ENCODE assay signal across 29 cellular contexts in genomic region chr10:93796167-93796566, GRCh38. TPM values are rescaled to one million over a fixed set of nuclear protein-coding genes. Genes with fewer than 3 reads are reported as not detected.
"Had no signal": no experiment of that assay in that cellular context is flagged by ENCODE, and none has a peak within 500 bp of the region (broad histone marks: within the 10 kb centered on the region; RNA-seq: fewer than 3 reads in every experiment).

No MANE protein-coding gene starts in this region.

- H3K9me3 ChIP-seq: left ventricle myocardium inferior, mucosa of descending colon, ovary, right atrium auricular region, right lobe of liver, stomach, testis, thyroid gland, transverse colon, upper lobe of right lung had no signal

- H3K4me1 Mint-ChIP-seq: immature natural killer cell; naive thymus-derived CD4-positive, alpha-beta T cell had no signal

- H3K4me3 Mint-ChIP-seq: immature natural killer cell; naive thymus-derived CD4-positive, alpha-beta T cell; natural killer cell treated with Interleukin-12 subunit alpha and Interleukin-12 subunit beta and Interleukin-15 and Interleukin-18, amount 100 ng/mL, for 72 hours; stimulated activated naive B cell treated with anti-CD40 and anti-IgM and Interleukin-4, amounts not matched to agents 10 μg/mL and 1 μg/mL and 100 μg/mL, for 72 hours had no signal

- DNase-seq: hypothalamus; immature natural killer cell; left ventricle myocardium inferior; midbrain; mucosa of descending colon; naive thymus-derived CD4-positive, alpha-beta T cell; ovary; right lobe of liver; stimulated activated CD4-positive, alpha-beta T cell treated with anti-CD3 and anti-CD28 coated beads, Interleukin-1b, Interleukin-23, amount 100 ng/mL, for 48 hours; stimulated activated CD4-positive, alpha-beta T cell treated with anti-CD3 and anti-CD28 coated beads, Interleukin-2, amount 100 ng/mL, for 48 hours; stimulated activated naive B cell treated with anti-CD40 and anti-IgM and Interleukin-4, amounts not matched to agents 10 μg/mL and 1 μg/mL and 100 μg/mL, for 72 hours; stimulated activated naive CD8-positive, alpha-beta T cell treated with anti-CD3 and anti-CD28 coated beads, Interleukin-15, Interleukin-2, amounts not matched to agents 100 U/mL and 50 U/mL, for 24 hours; stomach; testis; thyroid gland; transverse colon; upper lobe of right lung had no signal

- FAIRE-seq: islet of Langerhans, urothelium cell line had no signal

- H3K36me3 ChIP-seq: left ventricle myocardium inferior, ovary, right atrium auricular region, right lobe of liver, stomach, thyroid gland, transverse colon, upper lobe of right lung had no signal

- H3K9me3 Mint-ChIP-seq: immature natural killer cell; natural killer cell treated with Interleukin-12 subunit alpha and Interleukin-12 subunit beta and Interleukin-15 and Interleukin-18, amount 100 ng/mL, for 72 hours; stimulated activated naive B cell treated with anti-CD40 and anti-IgM and Interleukin-4, amounts not matched to agents 10 μg/mL and 1 μg/mL and 100 μg/mL, for 72 hours had no signal

- H3K27ac Mint-ChIP-seq: immature natural killer cell; naive thymus-derived CD4-positive, alpha-beta T cell; natural killer cell treated with Interleukin-12 subunit alpha and Interleukin-12 subunit beta and Interleukin-15 and Interleukin-18, amount 100 ng/mL, for 72 hours; progenitor cell of endocrine pancreas; stimulated activated naive B cell treated with anti-CD40 and anti-IgM and Interleukin-4, amounts not matched to agents 10 μg/mL and 1 μg/mL and 100 μg/mL, for 72 hours had no signal

- ATAC-seq: mucosa of descending colon; naive thymus-derived CD4-positive, alpha-beta T cell; natural killer cell treated with Interleukin-12 subunit alpha and Interleukin-12 subunit beta and Interleukin-15 and Interleukin-18, amount 100 ng/mL, for 72 hours; right lobe of liver; stimulated activated naive B cell treated with anti-CD40 and anti-IgM and Interleukin-4, amounts not matched to agents 10 μg/mL and 1 μg/mL and 100 μg/mL, for 72 hours; stimulated activated naive CD8-positive, alpha-beta T cell treated with anti-CD3 and anti-CD28 coated beads, Interleukin-15, Interleukin-2, amounts not matched to agents 100 U/mL and 50 U/mL, for 24 hours; upper lobe of right lung had no signal

- H3K4me2 ChIP-seq: smooth muscle cell had no signal

- H3K27ac ChIP-seq: left ventricle myocardium inferior, ovary, right atrium auricular region, right lobe of liver, stomach, testis, thyroid gland, transverse colon, upper lobe of right lung had no signal

- H3K36me3 Mint-ChIP-seq: immature natural killer cell; naive thymus-derived CD4-positive, alpha-beta T cell; natural killer cell treated with Interleukin-12 subunit alpha and Interleukin-12 subunit beta and Interleukin-15 and Interleukin-18, amount 100 ng/mL, for 72 hours; stimulated activated naive B cell treated with anti-CD40 and anti-IgM and Interleukin-4, amounts not matched to agents 10 μg/mL and 1 μg/mL and 100 μg/mL, for 72 hours had no signal

- H3K4me1 ChIP-seq: left ventricle myocardium inferior, right atrium auricular region, right lobe of liver, stomach, testis, thyroid gland, transverse colon, upper lobe of right lung had no signal

- H3K27me3 Mint-ChIP-seq: progenitor cell of endocrine pancreas had no signal

- H3K4me3 ChIP-seq: left ventricle myocardium inferior, lung, mucosa of descending colon, ovary, right atrium auricular region, right lobe of liver, smooth muscle cell, stomach, testis, thyroid gland, transverse colon, upper lobe of right lung had no signal

- H3K27me3 ChIP-seq: ovary, right atrium auricular region, right lobe of liver, testis, thyroid gland, transverse colon, upper lobe of right lung had no signal

RNA-seq across cellular contexts. Expression of gene LGI1, which starts 38.4 kb away (rescaled TPM):
- total RNA-seq: kidney epithelial cell; left ventricle myocardium inferior; mesenteric fat pad; myocyte; naive thymus-derived CD4-positive, alpha-beta T cell; natural killer cell treated with Interleukin-12 subunit alpha and Interleukin-12 subunit beta and Interleukin-15 and Interleukin-18, amount 100 ng/mL, for 72 hours; progenitor cell of endocrine pancreas; pulmonary artery endothelial cell; renal cortical epithelial cell; thyroid gland; upper lobe of right lung had no signal
- polyA plus RNA-seq: immature natural killer cell; lung; naive thymus-derived CD4-positive, alpha-beta T cell; smooth muscle cell had no signal
